Comparison of ENCODE assay signal across 11 cellular contexts in the genomic region with DNA sequence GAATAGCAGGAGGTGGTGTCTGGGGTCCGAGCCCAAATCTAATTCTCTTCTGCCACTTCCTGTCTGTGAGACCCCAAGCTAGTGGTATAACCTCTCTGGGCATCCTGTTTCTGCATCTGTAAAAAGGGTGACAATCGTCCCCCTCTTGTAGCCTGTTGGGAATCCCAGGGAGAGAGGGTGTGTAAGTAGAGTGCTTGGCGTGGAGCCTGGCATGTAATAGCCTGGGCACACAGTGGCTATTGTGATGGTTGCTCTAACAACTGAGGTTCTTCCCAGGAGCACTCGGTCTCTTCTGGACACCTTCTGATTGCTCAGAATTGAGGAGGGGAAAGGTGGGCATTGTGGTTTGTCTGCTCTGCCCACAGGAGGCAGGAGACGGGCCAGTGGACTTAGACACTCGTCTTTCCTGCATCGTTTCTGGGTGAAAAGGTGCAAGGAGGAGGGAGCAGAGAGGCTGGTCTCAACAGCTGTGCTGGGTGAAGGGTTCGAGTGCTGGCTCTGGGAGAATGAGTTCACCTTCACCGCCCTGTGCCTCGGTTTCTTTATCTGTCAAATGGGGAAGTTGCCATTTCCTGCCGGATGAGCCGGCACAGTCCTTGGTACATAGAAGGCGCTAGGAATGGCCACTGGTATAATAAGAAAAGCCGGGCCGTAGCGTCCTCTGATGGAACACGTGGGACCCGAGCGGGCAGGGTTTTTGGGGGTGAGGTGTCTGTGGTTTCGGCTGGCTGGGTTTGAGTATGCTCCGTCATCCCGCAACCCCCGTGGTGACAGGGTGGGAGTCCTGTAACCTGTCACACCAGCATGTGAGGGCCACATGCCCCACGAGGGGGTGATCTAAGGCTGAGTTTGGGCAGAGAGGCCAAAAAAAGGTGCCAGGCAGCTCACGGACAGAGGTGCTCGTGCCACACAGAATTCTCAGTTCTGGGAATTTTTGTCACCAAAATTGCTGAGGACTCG. TPM values are rescaled to one million over a fixed set of nuclear protein-coding genes. Genes with fewer than 3 reads are reported as not detected.
DNase-seq lines count a peak whose midpoint lies in the region; ATAC-seq, FAIRE-seq and TF ChIP-seq lines count a peak whose summit lies in the region.
"Had no signal": no experiment of that assay in that cellular context is flagged by ENCODE, and none has a peak within 500 bp of the region (broad histone marks: within the 10 kb centered on the region; RNA-seq: fewer than 3 reads in every experiment).

No MANE protein-coding gene starts in this region.

- peaks cover 76% of the 10 kb centered on the region for H3F3A ChIP-seq in SU-DHL-6 (ENCODE audit: insufficient read depth)

- BruUV-seq in A673 (replicated peaks; lab: Mats Ljungman, UMichigan) (no TSS peak), HepG2 (replicated peaks; lab: Mats Ljungman, UMichigan) (no TSS peak)

- no peak for FAIRE-seq in HepG2 (lab: Jason Lieb, UNC)

- H3K79me2 ChIP-seq in SU-DHL-6 (ENCODE audit: insufficient read depth, low read length) = peaks cover 98% of the 10 kb centered on the region
- peaks cover 19% of the 10 kb centered on the region for H3K79me2 ChIP-seq in HepG2 (ENCODE audit: insufficient read depth, low read length)
- peaks cover 57% of the 10 kb centered on the region for H3K79me2 ChIP-seq in hepatocyte

- intact Hi-C loops in A673 (cut with micrococcal nuclease; ENCODE audit: unreplicated experiment) = no loop called here
- intact Hi-C loops in HepG2 (cut with micrococcal nuclease; ENCODE audit: unreplicated experiment) = loop anchor here (10.0 kb wide), 1 partner anchor 114 kb away; a partner anchor contains a TSS

- TF ChIP-seq RAD21 in HepG2 (CRISPR knock-in tag; IDR thresholded peaks at IDR 0.05) = no peak

- in situ Hi-C loops in HepG2 (cut with HindIII; ENCODE audit: extremely low pct_ligation_motif_present, low pct_unique_long_range_greater_than_20kb) = no loop called here

- no peak for TF ChIP-seq POLR2A in HepG2 (IDR thresholded peaks at IDR 0.05; ENCODE audit: insufficient read depth in 1 of 2, low read depth in 2 of 2, low read length in 2 of 2)

- H4K20me1 ChIP-seq in SU-DHL-6 (ENCODE audit: low read depth, low read length) (peaks cover 3% of the 10 kb centered on the region; the same call in 1 of the 2 replicates), HepG2 (ENCODE audit: insufficient read depth, low read length) (0 out of 2 replicates have a peak, but pooled peaks cover 3% of the 10 kb centered on the region), hepatocyte (ENCODE audit: insufficient read depth, poor library complexity, severe bottlenecking) (no peaks in the 10 kb centered on the region)

- TF ChIP-seq EP300 in HepG2 (IDR thresholded peaks at IDR 0.05; ENCODE audit: low read depth in 2 of 2, low read length in 2 of 2) (no peak), HepG2 (CRISPR knock-in tag; IDR thresholded peaks at IDR 0.05; ENCODE audit: borderline replicate concordance) (no peak)

- H2AFZ ChIP-seq in SU-DHL-6 (ENCODE audit: low read depth, low read length, severe bottlenecking) (no peak overlapping the region), HepG2 (ENCODE audit: low read length) (no peak overlapping the region), hepatocyte (no peak overlapping the region)

- DNase-seq in A673 (ENCODE audit: low spot score) (no peak), HepG2 (ENCODE audit: low spot score) (no peak), NCI-H187 (lab: John Stamatoyannopoulos, UW) (no peak), hepatocyte (ENCODE audit: low spot score) (no peak), MV-4-11 (lab: John Stamatoyannopoulos, UW) (no peak)
- DNase-seq in effector CD4-positive, alpha-beta T cell = no peak
- DNase-seq: foreskin melanocyte, NCI-H82 had no signal

- H3K4me3 ChIP-seq in A673 (ENCODE audit: low read depth, low read length, poor library complexity, severe bottlenecking) (no peak overlapping the region), SU-DHL-6 (ENCODE audit: insufficient read depth, low read length, poor library complexity, severe bottlenecking) (peak overlapping the region; percentile 28), HepG2 (replicated peaks in 1 of 3; ENCODE audit: insufficient read depth in 1 of 3, low read depth in 2 of 3, low read length in 3 of 3) (no peak overlapping the region), hepatocyte (no peak overlapping the region)

- ATAC-seq in GM18867 (IDR thresholded peaks at IDR 0.05; ENCODE audit: unreplicated experiment) = peak; percentile 50
- no peak for ATAC-seq in HepG2
- ATAC-seq: HCT116 had no signal

- H3K9me2 ChIP-seq in SU-DHL-6 (replicated peaks; ENCODE audit: insufficient read depth, low read length) = no peaks in the 10 kb centered on the region
- H3K9me2 ChIP-seq in hepatocyte (replicated peaks; ENCODE audit: insufficient read depth) = no peaks in the 10 kb centered on the region

- H3K27me3 ChIP-seq in A673 (replicated peaks; ENCODE audit: insufficient read depth, low read depth, low read length, poor library complexity) = no peaks in the 10 kb centered on the region
- no peaks in the 10 kb centered on the region for H3K27me3 ChIP-seq in SU-DHL-6 (ENCODE audit: low read length)
- no peaks in the 10 kb centered on the region for H3K27me3 ChIP-seq in HepG2 (ENCODE audit: control insufficient read depth in 1 of 2, insufficient read depth in 2 of 2, low read length in 2 of 2)
- H3K27me3 ChIP-seq in hepatocyte = no peaks in the 10 kb centered on the region

- H3K4me2 ChIP-seq in SU-DHL-6 (ENCODE audit: low read depth, low read length, poor library complexity, severe bottlenecking) (peak overlapping the region; percentile 99), HepG2 (ENCODE audit: low read depth, low read length) (no peak overlapping the region; the same call in 1 of the 2 replicates), hepatocyte (no peak overlapping the region)

- H3K9me3 ChIP-seq in A673 (ENCODE audit: low read depth, low read length, poor library complexity, severe bottlenecking) = no peaks in the 10 kb centered on the region
- H3K9me3 ChIP-seq in SU-DHL-6 (ENCODE audit: insufficient read depth, low read length) = no peaks in the 10 kb centered on the region
- H3K9me3 ChIP-seq in HepG2 (ENCODE audit: low read length) = no peaks in the 10 kb centered on the region
- no peaks in the 10 kb centered on the region for H3K9me3 ChIP-seq in hepatocyte (ENCODE audit: low read depth)

- peak overlapping the region; percentile 68 for H3K9ac ChIP-seq in SU-DHL-6 (ENCODE audit: low read length)
- 0 out of 2 replicates have a peak overlapping the region, but pooled peaks have one; percentile 8 for H3K9ac ChIP-seq in HepG2 (ENCODE audit: insufficient read depth, low read depth, low read length)

- TF ChIP-seq CTCF in A673 (conservative IDR thresholded peaks at IDR 0.05; ENCODE audit: low read depth, low read length) (no peak), SU-DHL-6 (IDR thresholded peaks at IDR 0.05; ENCODE audit: insufficient read depth, low read length, poor library complexity, severe bottlenecking) (no peak), HepG2 (CRISPR knock-in tag; IDR thresholded peaks at IDR 0.05) (no peak), hepatocyte (IDR thresholded peaks at IDR 0.05; ENCODE audit: poor library complexity) (no peak)

- 87% methylated on average over 23 of the region's 27 CpGs for WGBS in HepG2 (ENCODE audit: low lambda C conversion rate)
- WGBS in hepatocyte (ENCODE audit: low lambda C conversion rate, missing lambda C conversion rate) = 95% methylated on average over 27 of the region's 27 CpGs

- H3K36me3 ChIP-seq in A673 (ENCODE audit: insufficient read depth, low read length, poor library complexity, severe bottlenecking) (no peaks in the 10 kb centered on the region), SU-DHL-6 (ENCODE audit: low read length) (peaks cover 14% of the 10 kb centered on the region), HepG2 (replicated peaks in 1 of 2; ENCODE audit: control insufficient read depth in 1 of 2, insufficient read depth in 2 of 2, low read length in 2 of 2) (peaks cover 0 to 1% of the 10 kb centered on the region in 2 experiments; a peak in 2 of 5 replicates), hepatocyte (replicated peaks; ENCODE audit: insufficient read depth, low read depth) (no peaks in the 10 kb centered on the region)

- H3K4me1 ChIP-seq in A673 (ENCODE audit: insufficient read depth, low read length, poor library complexity, severe bottlenecking) (peaks cover under 1% of the 10 kb centered on the region), HepG2 (ENCODE audit: insufficient read depth, low read length) (peaks cover 28% of the 10 kb centered on the region), hepatocyte (ENCODE audit: insufficient read depth) (peaks cover 4% of the 10 kb centered on the region)

- peak overlapping the region; percentile 16 for H3K27ac ChIP-seq in A673 (ENCODE audit: low read depth, low read length, poor library complexity, severe bottlenecking)
- peak overlapping the region; percentile 100 for H3K27ac ChIP-seq in SU-DHL-6 (ENCODE audit: low read depth, low read length)
- H3K27ac ChIP-seq in HepG2 (ENCODE audit: extremely low read length, insufficient read depth, low read length) = no peak overlapping the region
- no peak overlapping the region for H3K27ac ChIP-seq in hepatocyte

- POLR2A ChIA-PET in A673 (lab: Charles Lee; ENCODE audit: low non-redundant PET) = no interaction called here
- POLR2A ChIA-PET in HepG2 (lab: Yijun Ruan, JAX) = interaction anchor here (1.1 kb wide), 1 partner anchor 12 kb away, joined by 3 read pairs; no protein-coding TSS in a partner anchor

- CTCF ChIA-PET in A673 (lab: Charles Lee) = no interaction called here
- CTCF ChIA-PET in HepG2 (lab: Yijun Ruan, JAX; ENCODE audit: low intra/inter-chr PET ratio, low total read pairs) = no interaction called here

RNA-seq across cellular contexts. Expression of a gene that starts 7.2 kb away (rescaled TPM):
- total RNA-seq in A673 (2021) (40.7 and 41.8 TPM in 2 replicates), HepG2 (2016; rRNA removed; fragmentation: Illumina TruSeq; extraction: Trizol) (6.2 and 6.3 TPM in 2 replicates), hepatocyte (9.6 and 14.2 TPM in 2 replicates)
- 2.2 TPM in 2 replicates for total RNA-seq in HepG2 (2016; cell fraction: cytosol; rRNA removed; fragmentation: Illumina TruSeq; extraction: Trizol; ENCODE audit: low read depth)
- total RNA-seq in HepG2 (2016; cell fraction: insoluble cytoplasmic fraction; rRNA removed; fragmentation: Illumina TruSeq; extraction: Trizol) = 6.1 and 6.8 TPM in 2 replicates
- 3.4 and 3.6 TPM in 2 replicates for total RNA-seq in HepG2 (2016; cell fraction: membrane; rRNA removed; fragmentation: Illumina TruSeq; extraction: Trizol)
- total RNA-seq in HepG2 (2016; cell fraction: nucleus; rRNA removed; fragmentation: Illumina TruSeq; extraction: Trizol) = 3.7 and 4.3 TPM in 2 replicates
- polyA plus RNA-seq in HepG2 (2011; rRNA removed) (4.1 and 5.4 TPM in 2 replicates), hepatocyte (11.8 and 14.9 TPM in 2 replicates)
- 4.0 and 4.8 TPM in 2 replicates for polyA plus RNA-seq in HepG2 (2011; cell fraction: cytosol; rRNA removed)
- 6.8 and 7.1 TPM in 2 replicates for polyA plus RNA-seq in HepG2 (2011; cell fraction: nucleus; rRNA removed)
- 2.4 and 5.0 TPM in 2 replicates for polyA plus RNA-seq in HepG2 (2012)
- polyA plus RNA-seq in HepG2 (2016; cell fraction: cytosol; fragmentation: Illumina TruSeq; extraction: Trizol; ENCODE audit: low read depth) = 0.48 and 0.57 TPM in 2 replicates
- 5.6 and 7.4 TPM in 2 replicates for polyA plus RNA-seq in HepG2 (2016; cell fraction: insoluble cytoplasmic fraction; fragmentation: Illumina TruSeq; extraction: Trizol; ENCODE audit: low read depth)
- polyA plus RNA-seq in HepG2 (2016; cell fraction: membrane; fragmentation: Illumina TruSeq; extraction: Trizol; ENCODE audit: low read depth) = 1.6 and 1.7 TPM in 2 replicates
- 7.0 and 8.7 TPM in 2 replicates for polyA plus RNA-seq in HepG2 (2016; cell fraction: nucleus; fragmentation: Illumina TruSeq; extraction: Trizol; ENCODE audit: insufficient read depth, low read depth)
- 5.1 and 5.3 TPM in 2 replicates for polyA minus RNA-seq in HepG2 (2011; rRNA and poly(A)+ RNA removed; ENCODE audit: low replicate concordance)
- polyA minus RNA-seq in HepG2 (2011; cell fraction: cytosol; rRNA and poly(A)+ RNA removed) = 2.1 and 3.2 TPM in 2 replicates
- 3.6 TPM in 2 replicates for polyA minus RNA-seq in HepG2 (2011; cell fraction: nucleus; rRNA and poly(A)+ RNA removed)

RNA-seq across cellular contexts. Expression of a gene that starts 49.7 kb away (rescaled TPM):
- 32.7 and 35.8 TPM in 2 replicates for total RNA-seq in A673 (2021)
- 4.4 and 5.3 TPM in 2 replicates for total RNA-seq in HepG2 (2016; rRNA removed; fragmentation: Illumina TruSeq; extraction: Trizol)
- 23.5 and 32.3 TPM in 2 replicates for total RNA-seq in HepG2 (2016; cell fraction: cytosol; rRNA removed; fragmentation: Illumina TruSeq; extraction: Trizol; ENCODE audit: low read depth)
- total RNA-seq in HepG2 (2016; cell fraction: insoluble cytoplasmic fraction; rRNA removed; fragmentation: Illumina TruSeq; extraction: Trizol) = 4.0 and 6.0 TPM in 2 replicates
- 9.3 and 10.6 TPM in 2 replicates for total RNA-seq in HepG2 (2016; cell fraction: membrane; rRNA removed; fragmentation: Illumina TruSeq; extraction: Trizol)
- 7.4 and 8.4 TPM in 2 replicates for total RNA-seq in HepG2 (2016; cell fraction: nucleus; rRNA removed; fragmentation: Illumina TruSeq; extraction: Trizol)
- polyA plus RNA-seq in HepG2 (2011; rRNA removed) = 6.3 and 6.7 TPM in 2 replicates
- polyA plus RNA-seq in HepG2 (2011; cell fraction: cytosol; rRNA removed) = 2.2 and 2.4 TPM in 2 replicates
- 25.4 and 79.6 TPM in 2 replicates for polyA plus RNA-seq in HepG2 (2011; cell fraction: nucleus; rRNA removed)
- 10.8 and 14.9 TPM in 2 replicates for polyA plus RNA-seq in HepG2 (2012)
- 8.7 and 8.8 TPM in 2 replicates for polyA plus RNA-seq in HepG2 (2016; cell fraction: cytosol; fragmentation: Illumina TruSeq; extraction: Trizol; ENCODE audit: low read depth)
- polyA plus RNA-seq in HepG2 (2016; cell fraction: insoluble cytoplasmic fraction; fragmentation: Illumina TruSeq; extraction: Trizol; ENCODE audit: low read depth) = 6.2 and 10.8 TPM in 2 replicates
- polyA plus RNA-seq in HepG2 (2016; cell fraction: membrane; fragmentation: Illumina TruSeq; extraction: Trizol; ENCODE audit: low read depth) = 12.2 and 13.1 TPM in 2 replicates
- 23.5 and 26.5 TPM in 2 replicates for polyA plus RNA-seq in HepG2 (2016; cell fraction: nucleus; fragmentation: Illumina TruSeq; extraction: Trizol; ENCODE audit: insufficient read depth, low read depth)
- polyA minus RNA-seq in HepG2 (2011; rRNA and poly(A)+ RNA removed; ENCODE audit: low replicate concordance) = 10.1 and 18.6 TPM in 2 replicates
- 6.0 and 7.2 TPM in 2 replicates for polyA minus RNA-seq in HepG2 (2011; cell fraction: cytosol; rRNA and poly(A)+ RNA removed)
- 12.4 and 12.6 TPM in 2 replicates for polyA minus RNA-seq in HepG2 (2011; cell fraction: nucleus; rRNA and poly(A)+ RNA removed)
- 5.6 and 11.5 TPM in 2 replicates for total RNA-seq in hepatocyte
- polyA plus RNA-seq in hepatocyte = 33.1 and 39.4 TPM in 2 replicates

Comparison
In these comparisons a context has a peak if more than half of its experiments do, and no peak if none do; other contexts are left out.
1. H3K27ac ChIP-seq: peak in A673 (single experiment) and SU-DHL-6 (single experiment); none in HepG2 (single experiment) and hepatocyte (single experiment).